23 cellular contexts compared by ENCODE assay signal in genomic region chr12:46858368-46858767, GRCh38. TPM values are rescaled to one million over a fixed set of nuclear protein-coding genes. Genes with fewer than 3 reads are reported as not detected.
"Had no signal": no experiment of that assay in that cellular context is flagged by ENCODE, and none has a peak within 500 bp of the region (broad histone marks: within the 10 kb centered on the region; RNA-seq: fewer than 3 reads in every experiment).

No MANE protein-coding gene starts in this region.

- H3K27me3 ChIP-seq: body of pancreas, colonic mucosa, esophagus muscularis mucosa, tibial artery, vagina had no signal

- ATAC-seq: activated CD8-positive, alpha-beta T cell treated with anti-CD3 and anti-CD28 coated beads, Interleukin-2, amount 10 ng/mL, durations not matched to agents 7 days and 5 days; activated naive CD4-positive, alpha-beta T cell treated with anti-CD3 and anti-CD28 coated beads, Interleukin-2, amount 50 U/mL, for 72 hours; activated T-cell treated with anti-CD3 and anti-CD28 coated beads, Interleukin-2, amount 50 U/mL, for 72 hours; body of pancreas; right cardiac atrium; stimulated activated naive B cell treated with anti-CD40 and anti-IgM and Interleukin-4, amounts not matched to agents 10 μg/mL and 1 μg/mL and 100 μg/mL, for 72 hours had no signal

- H3K9me3 ChIP-seq: body of pancreas, colonic mucosa, esophagus muscularis mucosa, vagina had no signal

- DNase-seq: activated CD4-positive, alpha-beta T cell treated with anti-CD3 and anti-CD28 coated beads, Interleukin-2, amount 10 ng/mL, durations not matched to agents 24 days and 14 days; activated CD4-positive, CD25-positive, alpha-beta regulatory T cell; activated CD8-positive, alpha-beta memory T cell treated with anti-CD3 and anti-CD28 coated beads, Interleukin-2, amount 50 U/mL, for 48 hours; activated CD8-positive, alpha-beta T cell treated with anti-CD3 and anti-CD28 coated beads, Interleukin-2, amount 10 ng/mL, durations not matched to agents 7 days and 5 days; activated gamma-delta T cell; activated T-cell treated with anti-CD3 and anti-CD28 coated beads, Interleukin-2, amount 50 U/mL, for 72 hours; amniotic stem cell; body of pancreas; caudate nucleus; colonic mucosa; foreskin fibroblast; hippocampal formation; immature natural killer cell; occipital lobe; right cardiac atrium; stimulated activated CD4-positive, alpha-beta T cell treated with anti-CD3 and anti-CD28 coated beads, Interleukin-15, amount 100 ng/mL, for 24 hours; stimulated activated CD4-positive, alpha-beta T cell treated with anti-CD3 and anti-CD28 coated beads, Interleukin-4, amount 100 ng/mL, for 1 hour; stimulated activated naive B cell treated with anti-CD40 and anti-IgM and Interleukin-4, amounts not matched to agents 10 μg/mL and 1 μg/mL and 100 μg/mL, for 72 hours; tibial artery had no signal

- H3K4me1 ChIP-seq: body of pancreas, colonic mucosa, esophagus muscularis mucosa, vagina had no signal

- H3K27ac ChIP-seq: body of pancreas, colonic mucosa, esophagus muscularis mucosa, skin epidermis, tibial artery, vagina had no signal

- H3K4me3 ChIP-seq: body of pancreas, colonic mucosa, esophagus muscularis mucosa, skin epidermis, tibial artery, vagina had no signal

- H3K36me3 ChIP-seq: colonic mucosa, esophagus muscularis mucosa, tibial artery, vagina had no signal

RNA-seq across cellular contexts. Expression of gene SLC38A4, which starts 32.6 kb away (rescaled TPM):
- total RNA-seq: activated CD4-positive, alpha-beta T cell treated with anti-CD3 and anti-CD28 coated beads, Interleukin-2, amount 10 ng/mL, durations not matched to agents 24 days and 14 days; activated CD8-positive, alpha-beta T cell treated with anti-CD3 and anti-CD28 coated beads, Interleukin-2, amount 10 ng/mL, durations not matched to agents 7 days and 5 days; activated naive CD4-positive, alpha-beta T cell treated with anti-CD3 and anti-CD28 coated beads, Interleukin-2, amount 50 U/mL, for 72 hours; vagina had no signal
- polyA plus RNA-seq: immature natural killer cell had no signal
